ENCODE assay signal across 18 cellular contexts in genomic region chr6:147974376-147974775, GRCh38.
DNase-seq lines count a peak whose midpoint lies in the region; ATAC-seq lines count a peak whose summit lies in the region.
"Had no signal": no experiment of that assay in that cellular context is flagged by ENCODE, and none has a peak within 500 bp of the region (broad histone marks: within the 10 kb centered on the region; RNA-seq: fewer than 3 reads in every experiment).

No MANE protein-coding gene starts in this region.

- H3K18ac ChIP-seq in trophoblast cell (ENCODE audit: low read length), result no peak overlapping the region

- H3K23ac ChIP-seq in trophoblast cell (ENCODE audit: low read length), result no peak overlapping the region

- H3K79me1 ChIP-seq in trophoblast cell (ENCODE audit: low read length), result no peaks in the 10 kb centered on the region

- intact Hi-C loops in posterior vena cava (cut with DNase I), result no loop called here

- H3K27ac ChIP-seq in epithelial cell of prostate (no peak overlapping the region), trophoblast cell (ENCODE audit: low read depth, low read length) (no peak overlapping the region)
- H3K27ac ChIP-seq: HL-60 had no signal

- DNase-seq in DMS53 (lab: John Stamatoyannopoulos, UW), result peak; percentile 61
- DNase-seq in NCI-H748 (lab: John Stamatoyannopoulos, UW; ENCODE audit: unreplicated experiment), result peak; percentile 62
- DNase-seq in epithelial cell of prostate (ENCODE audit: low read depth, low spot score), result peak; percentile 46
- DNase-seq in trophoblast cell, result no peak
- DNase-seq in posterior vena cava (ENCODE audit: low spot score), result no peak
- DNase-seq: activated T-cell treated with anti-CD3 and anti-CD28 coated beads for 4 hours; CD4-positive, alpha-beta memory T cell; endodermal cell; NCI-H1048; NCI-H510A treated with DMSO at 0.1 percent for 48 hours; posterior cingulate gyrus; stimulated activated CD4-positive, alpha-beta T cell treated with anti-CD3 and anti-CD28 coated beads, Interleukin-4, amount 100 ng/mL, for 4 hours; stimulated activated naive CD8-positive, alpha-beta T cell treated with anti-CD3 and anti-CD28 coated beads, Interleukin-15, Interleukin-2, amounts not matched to agents 100 U/mL and 50 U/mL, for 24 hours had no signal

- peaks cover 0 to 9% of the 10 kb centered on the region in 2 experiments for H3K4me1 ChIP-seq in trophoblast cell (ENCODE audit: control insufficient read depth in 1 of 2, insufficient read depth in 2 of 2, low read length in 2 of 2)

- no peak overlapping the region for H3K9ac ChIP-seq in trophoblast cell (ENCODE audit: low read length)

- H3K4me3 ChIP-seq in trophoblast cell (ENCODE audit: low read depth, low read length), result no peak overlapping the region

- no peak overlapping the region for H4K91ac ChIP-seq in trophoblast cell (ENCODE audit: low read depth, low read length)

- no peak overlapping the region for H2AFZ ChIP-seq in trophoblast cell (ENCODE audit: insufficient read depth, low read length, poor library complexity)

- ATAC-seq in GM21447 (IDR thresholded peaks at IDR 0.05; ENCODE audit: unreplicated experiment) (no peak), HG03095 (IDR thresholded peaks at IDR 0.05; ENCODE audit: unreplicated experiment) (no peak), GM19035 (IDR thresholded peaks at IDR 0.05; ENCODE audit: unreplicated experiment) (no peak)
- ATAC-seq: SK-N-SH treated with all-trans-retinoic acid at 6 μM for 48 hours; stimulated activated naive CD8-positive, alpha-beta T cell treated with anti-CD3 and anti-CD28 coated beads, Interleukin-15, Interleukin-2, amounts not matched to agents 100 U/mL and 50 U/mL, for 24 hours had no signal

- no peak overlapping the region for H4K8ac ChIP-seq in trophoblast cell (ENCODE audit: low read depth, low read length)

- H3K36me3 ChIP-seq in trophoblast cell (ENCODE audit: control insufficient read depth in 1 of 2, insufficient read depth in 2 of 2, low read length in 2 of 2), result no peaks in the 10 kb centered on the region

- H4K12ac ChIP-seq in trophoblast cell (ENCODE audit: low read depth, low read length), result no peak overlapping the region

- WGBS in trophoblast cell (ENCODE audit: extremely low coverage, insufficient coverage, insufficient read length), result no CpG with 5 or more reads among the region's 4 CpGs

- H3K4me2 ChIP-seq in trophoblast cell (ENCODE audit: low read length), result peak overlapping the region; percentile 10

- no peaks in the 10 kb centered on the region for H3K79me2 ChIP-seq in trophoblast cell (ENCODE audit: control insufficient read depth, insufficient read depth, low read length, poor library complexity)

- no peaks in the 10 kb centered on the region for H3K27me3 ChIP-seq in trophoblast cell (ENCODE audit: insufficient read depth, low read length)

- H3K14ac ChIP-seq in trophoblast cell (ENCODE audit: low read length), result no peak overlapping the region

- H2BK5ac ChIP-seq in trophoblast cell (ENCODE audit: low read depth, low read length, poor library complexity), result no peak overlapping the region

- H2AK5ac ChIP-seq in trophoblast cell (ENCODE audit: low read length), result no peak overlapping the region

- no peaks in the 10 kb centered on the region for H3K9me3 ChIP-seq in trophoblast cell (ENCODE audit: insufficient read depth, low read depth, low read length)

- H2BK120ac ChIP-seq in trophoblast cell (ENCODE audit: insufficient read depth, low read length, poor library complexity), result no peak overlapping the region

- H2BK12ac ChIP-seq in trophoblast cell (ENCODE audit: low read length), result no peak overlapping the region

- no peak overlapping the region for H3K4ac ChIP-seq in trophoblast cell (ENCODE audit: low read depth, low read length)

Comparison
In these comparisons a context has a peak if more than half of its experiments do, and no peak if none do; other contexts are left out.
1. DNase-seq: peak in DMS53 (single experiment), NCI-H748 (single experiment) and epithelial cell of prostate (single experiment); none in trophoblast cell (0 of 2) and posterior vena cava (single experiment).